In genomic region chr5:112583166-112583565, GRCh38 we compare ENCODE assay signal across 19 cellular contexts.
"Had no signal": no experiment of that assay in that cellular context is flagged by ENCODE, and none has a peak within 500 bp of the region (broad histone marks: within the 10 kb centered on the region; RNA-seq: fewer than 3 reads in every experiment).

No MANE protein-coding gene starts in this region.

- DNase-seq: activated CD4-positive, alpha-beta T cell treated with anti-CD3 and anti-CD28 coated beads, Interleukin-2, amount 10 ng/mL, durations not matched to agents 7 days and 5 days; activated CD8-positive, alpha-beta memory T cell treated with anti-CD3 and anti-CD28 coated beads, Interleukin-2, amount 50 U/mL, for 4 hours; activated effector memory CD4-positive, alpha-beta T cell treated with anti-CD3 and anti-CD28 coated beads, Interleukin-2, amount 50 U/mL, for 16 hours; activated T-cell treated with anti-CD3 and anti-CD28 coated beads, Interleukin-2, amount 50 U/mL, for 48 hours; dermis blood vessel endothelial cell; effector memory CD4-positive, alpha-beta T cell; esophagus squamous epithelium; heart right ventricle; mucosa of descending colon; naive thymus-derived CD4-positive, alpha-beta T cell; stimulated activated naive CD8-positive, alpha-beta T cell treated with anti-CD3 and anti-CD28 coated beads, Interleukin-15, Interleukin-2, amounts not matched to agents 100 U/mL and 50 U/mL, for 24 hours; substantia nigra; T-helper 9 cell; tibial artery had no signal

- H3K9ac ChIP-seq: neural progenitor cell had no signal

- H3K4me3 ChIP-seq: ascending aorta, esophagus squamous epithelium, heart right ventricle, mucosa of descending colon, neural progenitor cell, prostate gland, right atrium auricular region, skin epidermis, tibial artery had no signal

- H3K4me1 ChIP-seq: ascending aorta, esophagus squamous epithelium, heart right ventricle, prostate gland, right atrium auricular region, tibial artery had no signal

- H3K4me2 ChIP-seq: neural progenitor cell had no signal

- H3K9me3 ChIP-seq: ascending aorta, esophagus squamous epithelium, mucosa of descending colon, prostate gland, right atrium auricular region, tibial artery had no signal

- H3K27me3 ChIP-seq: ascending aorta, heart right ventricle, neural progenitor cell, right atrium auricular region, tibial artery had no signal

- H3K27ac ChIP-seq: ascending aorta, esophagus squamous epithelium, heart right ventricle, neural progenitor cell, prostate gland, right atrium auricular region, skin epidermis, tibial artery had no signal

- ATAC-seq: heart right ventricle; mucosa of descending colon; naive thymus-derived CD4-positive, alpha-beta T cell; stimulated activated naive CD8-positive, alpha-beta T cell treated with anti-CD3 and anti-CD28 coated beads, Interleukin-15, Interleukin-2, amounts not matched to agents 100 U/mL and 50 U/mL, for 24 hours had no signal

- H2AFZ ChIP-seq: neural progenitor cell had no signal

- H3K36me3 ChIP-seq: ascending aorta, esophagus squamous epithelium, heart right ventricle, neural progenitor cell, prostate gland, right atrium auricular region, tibial artery had no signal
